ENCODE assay signal across 1 cellular context in the genomic region with DNA sequence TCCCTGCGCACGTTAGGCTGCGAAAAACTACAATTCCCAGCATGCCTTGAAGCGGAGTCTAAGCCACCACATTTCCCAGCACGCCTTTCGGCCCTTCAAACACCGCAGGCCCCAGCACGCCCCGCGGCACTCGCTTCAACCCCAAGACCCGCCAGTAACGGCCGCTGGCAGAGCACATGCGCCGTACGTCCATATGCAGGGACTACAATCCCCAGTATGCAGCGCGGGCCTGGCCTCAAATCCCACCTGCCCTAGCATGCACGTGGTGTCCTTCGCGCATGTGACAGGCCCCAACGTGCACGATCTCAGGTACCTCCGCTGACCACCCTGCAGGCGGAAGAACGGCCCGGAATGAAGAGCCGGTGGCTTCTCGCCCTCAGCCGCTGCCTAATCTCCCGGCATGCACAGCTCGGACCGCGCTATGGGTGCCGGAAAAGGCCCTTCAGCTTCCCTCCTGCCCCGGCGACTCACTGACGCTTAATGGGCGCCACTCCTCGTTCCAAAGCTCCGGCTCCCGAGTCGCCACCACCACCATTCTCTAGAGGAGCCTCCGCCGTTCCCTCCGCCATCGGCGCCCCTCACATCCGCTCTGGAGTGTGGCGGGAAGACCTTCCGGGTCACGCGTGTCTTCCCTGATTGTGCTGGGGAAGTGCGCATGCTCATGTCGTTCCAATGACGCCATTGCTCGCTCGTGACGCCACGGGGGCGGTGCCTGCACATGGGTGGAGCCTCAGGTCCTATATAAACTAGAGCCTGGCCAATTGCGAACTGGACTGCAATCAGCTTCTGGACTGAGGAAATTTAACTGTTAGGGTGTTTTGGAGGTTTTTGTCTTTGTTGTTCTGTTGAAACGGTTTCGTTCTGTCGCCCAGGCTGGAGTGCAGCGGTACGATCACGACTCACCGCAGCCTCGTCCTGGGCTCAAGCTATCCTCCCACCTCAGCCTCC.
TF ChIP-seq lines count a peak whose summit lies in the region.

A gene with protein sequence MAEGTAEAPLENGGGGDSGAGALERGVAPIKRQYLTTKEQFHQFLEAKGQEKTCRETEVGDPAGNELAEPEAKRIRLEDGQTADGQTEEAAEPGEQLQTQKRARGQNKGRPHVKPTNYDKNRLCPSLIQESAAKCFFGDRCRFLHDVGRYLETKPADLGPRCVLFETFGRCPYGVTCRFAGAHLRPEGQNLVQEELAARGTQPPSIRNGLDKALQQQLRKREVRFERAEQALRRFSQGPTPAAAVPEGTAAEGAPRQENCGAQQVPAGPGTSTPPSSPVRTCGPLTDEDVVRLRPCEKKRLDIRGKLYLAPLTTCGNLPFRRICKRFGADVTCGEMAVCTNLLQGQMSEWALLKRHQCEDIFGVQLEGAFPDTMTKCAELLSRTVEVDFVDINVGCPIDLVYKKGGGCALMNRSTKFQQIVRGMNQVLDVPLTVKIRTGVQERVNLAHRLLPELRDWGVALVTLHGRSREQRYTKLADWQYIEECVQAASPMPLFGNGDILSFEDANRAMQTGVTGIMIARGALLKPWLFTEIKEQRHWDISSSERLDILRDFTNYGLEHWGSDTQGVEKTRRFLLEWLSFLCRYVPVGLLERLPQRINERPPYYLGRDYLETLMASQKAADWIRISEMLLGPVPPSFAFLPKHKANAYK (minus strand): TSS at position 591 of the 948 bp plus-strand sequence. CDS start 22 bp downstream, at position 569.

TF ChIP-seq in HepG2, 621 proteins besides CTCF, POLR2A, EP300 and RAD21 (continued from another document and continues in another):
- TF ChIP-seq GZF1 (CRISPR knock-in tag; IDR thresholded peaks at IDR 0.05): peak; percentile 69; the same call in 1 of the 2 replicates
- TF ChIP-seq PAX8 (CRISPR knock-in tag; IDR thresholded peaks at IDR 0.05; ENCODE audit: borderline replicate concordance): peak; percentile 45; the same call in 1 of the 2 replicates
- TF ChIP-seq TCF7 (IDR thresholded peaks at IDR 0.05; ENCODE audit: low read depth): no peak; the same call in 1 of the 2 replicates
- peak; percentile 60; the same call in 1 of the 2 replicates for TF ChIP-seq ZNF335 (CRISPR knock-in tag; IDR thresholded peaks at IDR 0.05)
- TF ChIP-seq, protein P1, sequence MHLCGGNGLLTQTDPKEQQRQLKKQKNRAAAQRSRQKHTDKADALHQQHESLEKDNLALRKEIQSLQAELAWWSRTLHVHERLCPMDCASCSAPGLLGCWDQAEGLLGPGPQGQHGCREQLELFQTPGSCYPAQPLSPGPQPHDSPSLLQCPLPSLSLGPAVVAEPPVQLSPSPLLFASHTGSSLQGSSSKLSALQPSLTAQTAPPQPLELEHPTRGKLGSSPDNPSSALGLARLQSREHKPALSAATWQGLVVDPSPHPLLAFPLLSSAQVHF (CRISPR knock-in tag; IDR thresholded peaks at IDR 0.05): no peak
- TF ChIP-seq TOE1 (CRISPR knock-in tag; IDR thresholded peaks at IDR 0.05): no peak
- no peak for TF ChIP-seq PRMT3 (CRISPR knock-in tag; IDR thresholded peaks at IDR 0.05; ENCODE audit: borderline replicate concordance, low read depth)
- TF ChIP-seq FOXA3 (CRISPR knock-in tag; IDR thresholded peaks at IDR 0.05): peak; percentile 59; the same call in 1 of the 2 replicates
- no peak for TF ChIP-seq ZNF234 (CRISPR knock-in tag; conservative IDR thresholded peaks at IDR 0.05)
- TF ChIP-seq, protein P2, sequence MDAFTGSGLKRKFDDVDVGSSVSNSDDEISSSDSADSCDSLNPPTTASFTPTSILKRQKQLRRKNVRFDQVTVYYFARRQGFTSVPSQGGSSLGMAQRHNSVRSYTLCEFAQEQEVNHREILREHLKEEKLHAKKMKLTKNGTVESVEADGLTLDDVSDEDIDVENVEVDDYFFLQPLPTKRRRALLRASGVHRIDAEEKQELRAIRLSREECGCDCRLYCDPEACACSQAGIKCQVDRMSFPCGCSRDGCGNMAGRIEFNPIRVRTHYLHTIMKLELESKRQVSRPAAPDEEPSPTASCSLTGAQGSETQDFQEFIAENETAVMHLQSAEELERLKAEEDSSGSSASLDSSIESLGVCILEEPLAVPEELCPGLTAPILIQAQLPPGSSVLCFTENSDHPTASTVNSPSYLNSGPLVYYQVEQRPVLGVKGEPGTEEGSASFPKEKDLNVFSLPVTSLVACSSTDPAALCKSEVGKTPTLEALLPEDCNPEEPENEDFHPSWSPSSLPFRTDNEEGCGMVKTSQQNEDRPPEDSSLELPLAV (CRISPR knock-in tag; conservative IDR thresholded peaks at IDR 0.05; ENCODE audit: low read depth): no peak
- peak; percentile 72; the same call in 1 of the 2 replicates for TF ChIP-seq BRD4 (CRISPR knock-in tag; IDR thresholded peaks at IDR 0.05)
- no peak for TF ChIP-seq ZNF256 (CRISPR knock-in tag; conservative IDR thresholded peaks at IDR 0.05)
- TF ChIP-seq, protein P3, sequence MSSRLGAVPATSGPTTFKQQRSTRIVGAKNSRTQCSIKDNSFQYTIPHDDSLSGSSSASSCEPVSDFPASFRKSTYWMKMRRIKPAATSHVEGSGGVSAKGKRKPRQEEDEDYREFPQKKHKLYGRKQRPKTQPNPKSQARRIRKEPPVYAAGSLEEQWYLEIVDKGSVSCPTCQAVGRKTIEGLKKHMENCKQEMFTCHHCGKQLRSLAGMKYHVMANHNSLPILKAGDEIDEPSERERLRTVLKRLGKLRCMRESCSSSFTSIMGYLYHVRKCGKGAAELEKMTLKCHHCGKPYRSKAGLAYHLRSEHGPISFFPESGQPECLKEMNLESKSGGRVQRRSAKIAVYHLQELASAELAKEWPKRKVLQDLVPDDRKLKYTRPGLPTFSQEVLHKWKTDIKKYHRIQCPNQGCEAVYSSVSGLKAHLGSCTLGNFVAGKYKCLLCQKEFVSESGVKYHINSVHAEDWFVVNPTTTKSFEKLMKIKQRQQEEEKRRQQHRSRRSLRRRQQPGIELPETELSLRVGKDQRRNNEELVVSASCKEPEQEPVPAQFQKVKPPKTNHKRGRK (CRISPR knock-in tag; IDR thresholded peaks at IDR 0.05): no peak
- peak; percentile 33; the same call in 1 of the 2 replicates for TF ChIP-seq HHEX (CRISPR knock-in tag; IDR thresholded peaks at IDR 0.05)
- TF ChIP-seq, protein P4, sequence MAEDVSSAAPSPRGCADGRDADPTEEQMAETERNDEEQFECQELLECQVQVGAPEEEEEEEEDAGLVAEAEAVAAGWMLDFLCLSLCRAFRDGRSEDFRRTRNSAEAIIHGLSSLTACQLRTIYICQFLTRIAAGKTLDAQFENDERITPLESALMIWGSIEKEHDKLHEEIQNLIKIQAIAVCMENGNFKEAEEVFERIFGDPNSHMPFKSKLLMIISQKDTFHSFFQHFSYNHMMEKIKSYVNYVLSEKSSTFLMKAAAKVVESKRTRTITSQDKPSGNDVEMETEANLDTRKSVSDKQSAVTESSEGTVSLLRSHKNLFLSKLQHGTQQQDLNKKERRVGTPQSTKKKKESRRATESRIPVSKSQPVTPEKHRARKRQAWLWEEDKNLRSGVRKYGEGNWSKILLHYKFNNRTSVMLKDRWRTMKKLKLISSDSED (CRISPR knock-in tag; IDR thresholded peaks at IDR 0.05): 0 out of 2 replicates have a peak, but pooled peaks have one; percentile 79
- 0 out of 2 replicates have a peak, but pooled peaks have one; percentile 58 for TF ChIP-seq ZMAT3 (CRISPR knock-in tag; conservative IDR thresholded peaks at IDR 0.05)
- TF ChIP-seq SNAI1 (CRISPR knock-in tag; IDR thresholded peaks at IDR 0.05; ENCODE audit: borderline replicate concordance): peak; percentile 52; the same call in 1 of the 2 replicates
- TF ChIP-seq, protein P5, sequence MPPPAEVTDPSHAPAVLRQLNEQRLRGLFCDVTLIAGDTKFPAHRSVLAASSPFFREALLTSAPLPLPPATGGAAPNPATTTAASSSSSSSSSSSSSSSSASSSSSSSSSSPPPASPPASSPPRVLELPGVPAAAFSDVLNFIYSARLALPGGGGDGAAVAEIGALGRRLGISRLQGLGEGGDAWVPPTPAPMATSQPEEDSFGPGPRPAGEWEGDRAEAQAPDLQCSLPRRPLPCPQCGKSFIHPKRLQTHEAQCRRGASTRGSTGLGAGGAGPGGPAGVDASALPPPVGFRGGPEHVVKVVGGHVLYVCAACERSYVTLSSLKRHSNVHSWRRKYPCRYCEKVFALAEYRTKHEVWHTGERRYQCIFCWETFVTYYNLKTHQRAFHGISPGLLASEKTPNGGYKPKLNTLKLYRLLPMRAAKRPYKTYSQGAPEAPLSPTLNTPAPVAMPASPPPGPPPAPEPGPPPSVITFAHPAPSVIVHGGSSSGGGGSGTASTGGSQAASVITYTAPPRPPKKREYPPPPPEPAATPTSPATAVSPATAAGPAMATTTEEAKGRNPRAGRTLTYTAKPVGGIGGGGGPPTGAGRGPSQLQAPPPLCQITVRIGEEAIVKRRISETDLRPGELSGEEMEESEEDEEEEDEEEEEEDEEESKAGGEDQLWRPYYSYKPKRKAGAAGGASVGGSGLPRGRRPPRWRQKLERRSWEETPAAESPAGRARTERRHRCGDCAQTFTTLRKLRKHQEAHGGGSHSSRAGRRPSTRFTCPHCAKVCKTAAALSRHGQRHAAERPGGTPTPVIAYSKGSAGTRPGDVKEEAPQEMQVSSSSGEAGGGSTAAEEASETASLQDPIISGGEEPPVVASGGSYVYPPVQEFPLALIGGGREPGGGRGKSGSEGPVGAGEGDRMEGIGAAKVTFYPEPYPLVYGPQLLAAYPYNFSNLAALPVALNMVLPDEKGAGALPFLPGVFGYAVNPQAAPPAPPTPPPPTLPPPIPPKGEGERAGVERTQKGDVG (CRISPR knock-in tag; IDR thresholded peaks at IDR 0.05; ENCODE audit: borderline replicate concordance): peak; percentile 50; the same call in 1 of the 2 replicates
- peak; percentile 77; the same call in 1 of the 2 replicates for TF ChIP-seq ZSCAN25 (CRISPR knock-in tag; IDR thresholded peaks at IDR 0.05)
- peak; percentile 89 for TF ChIP-seq ZFX (CRISPR knock-in tag; IDR thresholded peaks at IDR 0.05; ENCODE audit: low read depth)
- TF ChIP-seq ZNF34 (CRISPR knock-in tag; IDR thresholded peaks at IDR 0.05; ENCODE audit: borderline replicate concordance): 0 out of 2 replicates have a peak, but pooled peaks have one; percentile 79
- TF ChIP-seq, protein P6, sequence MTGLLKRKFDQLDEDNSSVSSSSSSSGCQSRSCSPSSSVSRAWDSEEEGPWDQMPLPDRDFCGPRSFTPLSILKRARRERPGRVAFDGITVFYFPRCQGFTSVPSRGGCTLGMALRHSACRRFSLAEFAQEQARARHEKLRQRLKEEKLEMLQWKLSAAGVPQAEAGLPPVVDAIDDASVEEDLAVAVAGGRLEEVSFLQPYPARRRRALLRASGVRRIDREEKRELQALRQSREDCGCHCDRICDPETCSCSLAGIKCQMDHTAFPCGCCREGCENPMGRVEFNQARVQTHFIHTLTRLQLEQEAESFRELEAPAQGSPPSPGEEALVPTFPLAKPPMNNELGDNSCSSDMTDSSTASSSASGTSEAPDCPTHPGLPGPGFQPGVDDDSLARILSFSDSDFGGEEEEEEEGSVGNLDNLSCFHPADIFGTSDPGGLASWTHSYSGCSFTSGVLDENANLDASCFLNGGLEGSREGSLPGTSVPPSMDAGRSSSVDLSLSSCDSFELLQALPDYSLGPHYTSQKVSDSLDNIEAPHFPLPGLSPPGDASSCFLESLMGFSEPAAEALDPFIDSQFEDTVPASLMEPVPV (CRISPR knock-in tag; IDR thresholded peaks at IDR 0.05): peak; percentile 96
- TF ChIP-seq PPARG (CRISPR knock-in tag; conservative IDR thresholded peaks at IDR 0.05): no peak
- TF ChIP-seq, protein P7, sequence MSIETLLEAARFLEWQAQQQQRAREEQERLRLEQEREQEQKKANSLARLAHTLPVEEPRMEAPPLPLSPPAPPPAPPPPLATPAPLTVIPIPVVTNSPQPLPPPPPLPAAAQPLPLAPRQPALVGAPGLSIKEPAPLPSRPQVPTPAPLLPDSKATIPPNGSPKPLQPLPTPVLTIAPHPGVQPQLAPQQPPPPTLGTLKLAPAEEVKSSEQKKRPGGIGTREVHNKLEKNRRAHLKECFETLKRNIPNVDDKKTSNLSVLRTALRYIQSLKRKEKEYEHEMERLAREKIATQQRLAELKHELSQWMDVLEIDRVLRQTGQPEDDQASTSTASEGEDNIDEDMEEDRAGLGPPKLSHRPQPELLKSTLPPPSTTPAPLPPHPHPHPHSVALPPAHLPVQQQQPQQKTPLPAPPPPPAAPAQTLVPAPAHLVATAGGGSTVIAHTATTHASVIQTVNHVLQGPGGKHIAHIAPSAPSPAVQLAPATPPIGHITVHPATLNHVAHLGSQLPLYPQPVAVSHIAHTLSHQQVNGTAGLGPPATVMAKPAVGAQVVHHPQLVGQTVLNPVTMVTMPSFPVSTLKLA (IDR thresholded peaks at IDR 0.05): peak; percentile 97
- TF ChIP-seq, protein P8, sequence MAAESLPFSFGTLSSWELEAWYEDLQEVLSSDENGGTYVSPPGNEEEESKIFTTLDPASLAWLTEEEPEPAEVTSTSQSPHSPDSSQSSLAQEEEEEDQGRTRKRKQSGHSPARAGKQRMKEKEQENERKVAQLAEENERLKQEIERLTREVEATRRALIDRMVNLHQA (CRISPR knock-in tag; IDR thresholded peaks at IDR 0.05): 0 out of 2 replicates have a peak, but pooled peaks have one; percentile 63
- TF ChIP-seq, protein P9, sequence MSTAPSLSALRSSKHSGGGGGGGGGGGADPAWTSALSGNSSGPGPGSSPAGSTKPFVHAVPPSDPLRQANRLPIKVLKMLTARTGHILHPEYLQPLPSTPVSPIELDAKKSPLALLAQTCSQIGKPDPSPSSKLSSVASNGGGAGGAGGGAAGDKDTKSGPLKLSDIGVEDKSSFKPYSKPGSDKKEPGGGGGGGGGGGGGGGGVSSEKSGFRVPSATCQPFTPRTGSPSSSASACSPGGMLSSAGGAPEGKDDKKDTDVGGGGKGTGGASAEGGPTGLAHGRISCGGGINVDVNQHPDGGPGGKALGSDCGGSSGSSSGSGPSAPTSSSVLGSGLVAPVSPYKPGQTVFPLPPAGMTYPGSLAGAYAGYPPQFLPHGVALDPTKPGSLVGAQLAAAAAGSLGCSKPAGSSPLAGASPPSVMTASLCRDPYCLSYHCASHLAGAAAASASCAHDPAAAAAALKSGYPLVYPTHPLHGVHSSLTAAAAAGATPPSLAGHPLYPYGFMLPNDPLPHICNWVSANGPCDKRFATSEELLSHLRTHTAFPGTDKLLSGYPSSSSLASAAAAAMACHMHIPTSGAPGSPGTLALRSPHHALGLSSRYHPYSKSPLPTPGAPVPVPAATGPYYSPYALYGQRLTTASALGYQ (CRISPR knock-in tag; IDR thresholded peaks at IDR 0.05): no peak
- no peak for TF ChIP-seq MAFF (IDR thresholded peaks at IDR 0.05; ENCODE audit: low read depth, low read length)
- TF ChIP-seq, protein P10, sequence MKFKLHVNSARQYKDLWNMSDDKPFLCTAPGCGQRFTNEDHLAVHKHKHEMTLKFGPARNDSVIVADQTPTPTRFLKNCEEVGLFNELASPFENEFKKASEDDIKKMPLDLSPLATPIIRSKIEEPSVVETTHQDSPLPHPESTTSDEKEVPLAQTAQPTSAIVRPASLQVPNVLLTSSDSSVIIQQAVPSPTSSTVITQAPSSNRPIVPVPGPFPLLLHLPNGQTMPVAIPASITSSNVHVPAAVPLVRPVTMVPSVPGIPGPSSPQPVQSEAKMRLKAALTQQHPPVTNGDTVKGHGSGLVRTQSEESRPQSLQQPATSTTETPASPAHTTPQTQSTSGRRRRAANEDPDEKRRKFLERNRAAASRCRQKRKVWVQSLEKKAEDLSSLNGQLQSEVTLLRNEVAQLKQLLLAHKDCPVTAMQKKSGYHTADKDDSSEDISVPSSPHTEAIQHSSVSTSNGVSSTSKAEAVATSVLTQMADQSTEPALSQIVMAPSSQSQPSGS (CRISPR knock-in tag; IDR thresholded peaks at IDR 0.05): peak; percentile 67
- TF ChIP-seq ZNF3 (CRISPR knock-in tag; IDR thresholded peaks at IDR 0.05): no peak
- TF ChIP-seq PITX1 (CRISPR knock-in tag; IDR thresholded peaks at IDR 0.05): peak; percentile 93
